ENCODE assay signal across 14 cellular contexts in genomic region chr5:152246401-152246800, GRCh38.
DNase-seq lines count a peak whose midpoint lies in the region; ATAC-seq and TF ChIP-seq lines count a peak whose summit lies in the region.
"Had no signal": no experiment of that assay in that cellular context is flagged by ENCODE, and none has a peak within 500 bp of the region (broad histone marks: within the 10 kb centered on the region; RNA-seq: fewer than 3 reads in every experiment).

No MANE protein-coding gene starts in this region.

- H3K36me3 ChIP-seq in Caco-2 (ENCODE audit: control insufficient read depth, insufficient read depth, low read length) = no peaks in the 10 kb centered on the region

- POLR2A ChIA-PET in Caco-2 (lab: Charles Lee) = no interaction called here
- POLR2A ChIA-PET in activated CD8-positive, alpha-beta T cell treated with anti-CD3 and anti-CD28 coated beads, Interleukin-2, amount 10 ng/mL, durations not matched to agents 7 days and 5 days (lab: Charles Lee) = no interaction called here

- no peaks in the 10 kb centered on the region for H3K4me1 ChIP-seq in Caco-2

- H3K36me3 Mint-ChIP-seq in Caco-2 (ENCODE audit: insufficient read depth, unreplicated experiment) = no peaks in the 10 kb centered on the region
- H3K36me3 Mint-ChIP-seq in activated CD8-positive, alpha-beta T cell treated with anti-CD3 and anti-CD28 coated beads, Interleukin-2, amount 10 ng/mL, durations not matched to agents 7 days and 5 days (ENCODE audit: low read depth) = no peaks in the 10 kb centered on the region
- H3K36me3 Mint-ChIP-seq: naive B cell, type B pancreatic cell had no signal

- H3K27ac Mint-ChIP-seq in Caco-2 (ENCODE audit: unreplicated experiment) = no peak overlapping the region
- H3K27ac Mint-ChIP-seq in activated CD8-positive, alpha-beta T cell treated with anti-CD3 and anti-CD28 coated beads, Interleukin-2, amount 10 ng/mL, durations not matched to agents 7 days and 5 days = no peak overlapping the region
- H3K27ac Mint-ChIP-seq: naive B cell, type B pancreatic cell had no signal

- no peaks in the 10 kb centered on the region for H3K4me1 Mint-ChIP-seq in Caco-2 (ENCODE audit: low read depth, unreplicated experiment)
- H3K4me1 Mint-ChIP-seq in activated CD8-positive, alpha-beta T cell treated with anti-CD3 and anti-CD28 coated beads, Interleukin-2, amount 10 ng/mL, durations not matched to agents 7 days and 5 days (ENCODE audit: low read depth) = no peaks in the 10 kb centered on the region
- H3K4me1 Mint-ChIP-seq: naive B cell had no signal

- BruUV-seq in Caco-2 (replicated peaks; lab: Mats Ljungman, UMichigan) = no TSS peak

- intact Hi-C loops in Caco-2 (cut with micrococcal nuclease; ENCODE audit: unreplicated experiment) = no loop called here

- no peak for ATAC-seq in activated CD8-positive, alpha-beta T cell treated with anti-CD3 and anti-CD28 coated beads, Interleukin-2, amount 10 ng/mL, durations not matched to agents 7 days and 5 days
- ATAC-seq in HG02798 (IDR thresholded peaks at IDR 0.05; ENCODE audit: poor library complexity, unreplicated experiment) = no peak
- ATAC-seq in HG02938 (IDR thresholded peaks at IDR 0.05; ENCODE audit: unreplicated experiment) = no peak
- ATAC-seq in activated CD4-positive, CD25-positive, alpha-beta regulatory T cell treated with anti-CD3 and anti-CD28 coated beads, Interleukin-2, amount 50 U/mL, for 24 hours = no peak

- no peak overlapping the region for H3K4me3 ChIP-seq in Caco-2 (ENCODE audit: low read depth, low read length)

- H3K9me3 Mint-ChIP-seq in Caco-2 (ENCODE audit: unreplicated experiment) = no peaks in the 10 kb centered on the region
- no peaks in the 10 kb centered on the region for H3K9me3 Mint-ChIP-seq in activated CD8-positive, alpha-beta T cell treated with anti-CD3 and anti-CD28 coated beads, Interleukin-2, amount 10 ng/mL, durations not matched to agents 7 days and 5 days (ENCODE audit: insufficient read depth)

- peaks cover 3% of the 10 kb centered on the region for H3K27me3 Mint-ChIP-seq in Caco-2 (ENCODE audit: insufficient read depth, unreplicated experiment)
- no peaks in the 10 kb centered on the region for H3K27me3 Mint-ChIP-seq in activated CD8-positive, alpha-beta T cell treated with anti-CD3 and anti-CD28 coated beads, Interleukin-2, amount 10 ng/mL, durations not matched to agents 7 days and 5 days (ENCODE audit: low read depth)
- H3K27me3 Mint-ChIP-seq: naive B cell, type B pancreatic cell had no signal

- DNase-seq in Caco-2 (peak; percentile 50 to 67), KBM-7 (peak; percentile 12), iPS-NIHi7 (ENCODE audit: extremely low spot score) (peak; percentile 65), cerebellum (ENCODE audit: low spot score) (no peak)
- DNase-seq in activated CD8-positive, alpha-beta T cell treated with anti-CD3 and anti-CD28 coated beads, Interleukin-2, amount 10 ng/mL, durations not matched to agents 7 days and 5 days = peak; percentile 28
- DNase-seq: DMS79; naive B cell; NCI-H1105 treated with DMSO at 0.1 percent for 48 hours; SHP77 treated with DMSO at 0.1 percent for 48 hours; stimulated activated CD4-positive, alpha-beta T cell treated with anti-CD3 and anti-CD28 coated beads, Interleukin-4, amount 100 ng/mL, for 1 hour had no signal

- in situ Hi-C loops in KBM-7 (cut with MboI; ENCODE audit: low pct_unique_long_range_greater_than_20kb, low sequenced_read_pairs) = no loop called here

- H3K27me3 ChIP-seq in Caco-2 (replicated peaks; ENCODE audit: control insufficient read depth, insufficient read depth, low read length) = no peaks in the 10 kb centered on the region

- H3K9me3 ChIP-seq in Caco-2 = no peaks in the 10 kb centered on the region

- CTCF ChIA-PET in Caco-2 (lab: Charles Lee) = no interaction called here
- CTCF ChIA-PET in activated CD8-positive, alpha-beta T cell treated with anti-CD3 and anti-CD28 coated beads, Interleukin-2, amount 10 ng/mL, durations not matched to agents 7 days and 5 days (lab: Charles Lee) = no interaction called here

- TF ChIP-seq CTCF in Caco-2 (IDR thresholded peaks at IDR 0.05; ENCODE audit: insufficient read depth in 1 of 2, low read depth in 1 of 2, low read length in 1 of 2, severe bottlenecking in 1 of 2, unreplicated experiment in 1 of 2) = no peak

- H3K4me3 Mint-ChIP-seq in Caco-2 (ENCODE audit: unreplicated experiment) = no peak overlapping the region
- no peak overlapping the region for H3K4me3 Mint-ChIP-seq in activated CD8-positive, alpha-beta T cell treated with anti-CD3 and anti-CD28 coated beads, Interleukin-2, amount 10 ng/mL, durations not matched to agents 7 days and 5 days
- H3K4me3 Mint-ChIP-seq: naive B cell, type B pancreatic cell had no signal
